2 cellular contexts compared by ENCODE assay signal in genomic region chr1:28112388-28113311, GRCh38.
TF ChIP-seq lines count a peak whose summit lies in the region.

No MANE protein-coding gene starts in this region.

TF ChIP-seq in IMR-90, 13 proteins besides CTCF, POLR2A, EP300 and RAD21 (continued from another document):
- no peak for TF ChIP-seq SMC3 (IDR thresholded peaks at IDR 0.05; ENCODE audit: low read depth, low read length)
- TF ChIP-seq MXI1 (IDR thresholded peaks at IDR 0.05; ENCODE audit: borderline replicate concordance, low read depth, low read length): no peak
- no peak for TF ChIP-seq RCOR1 (IDR thresholded peaks at IDR 0.05; ENCODE audit: insufficient replicate concordance, low read length)
TF ChIP-seq in IMR-90: peak in this region for 2.

TF ChIP-seq in liver, 16 proteins besides CTCF, POLR2A, EP300 and RAD21 (continued from another document):
- TF ChIP-seq NR2F2 (IDR thresholded peaks at IDR 0.05) (no peak), ATF3 (IDR thresholded peaks at IDR 0.05) (no peak)
